11 cellular contexts compared by ENCODE assay signal in the genomic region with DNA sequence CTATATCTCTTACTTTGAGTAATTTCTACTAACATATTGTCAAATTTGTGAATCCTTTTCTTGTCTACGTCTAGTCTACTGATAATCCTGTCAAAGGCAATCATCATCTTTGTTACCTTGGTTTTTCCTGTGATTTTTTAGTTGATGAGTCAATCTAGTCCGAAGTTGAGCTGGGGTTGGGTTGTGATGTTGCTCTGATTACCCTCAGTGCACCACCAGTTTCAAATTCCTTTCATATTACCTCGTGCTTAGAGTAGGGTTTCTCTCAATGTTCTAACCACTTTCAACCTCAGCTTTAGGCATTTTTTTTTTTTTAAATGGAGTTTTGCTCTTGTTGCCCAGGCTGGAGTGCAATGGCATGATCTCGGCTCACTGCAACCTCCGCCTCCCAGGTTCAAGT.
DNase-seq lines count a peak whose midpoint lies in the region; TF ChIP-seq lines count a peak whose summit lies in the region.
"Had no signal": no experiment of that assay in that cellular context is flagged by ENCODE, and none has a peak within 500 bp of the region (broad histone marks: within the 10 kb centered on the region; RNA-seq: fewer than 3 reads in every experiment).

No MANE protein-coding gene starts in this region.

- H3K4me2 ChIP-seq in MM.1S (ENCODE audit: low read depth, low read length) = no peak overlapping the region

- H3K4me3 ChIP-seq in MM.1S (ENCODE audit: low read length) (no peak overlapping the region), epithelial cell of proximal tubule (ENCODE audit: low read depth, low read length) (no peak overlapping the region), MG63 (no peak overlapping the region)
- H3K4me3 ChIP-seq: SK-N-MC had no signal

- H3K9me2 ChIP-seq in MM.1S (replicated peaks; ENCODE audit: insufficient read depth, low read length) = no peaks in the 10 kb centered on the region

- H3K9me3 ChIP-seq in MM.1S (replicated peaks; ENCODE audit: insufficient read depth, low read length) (no peaks in the 10 kb centered on the region), MG63 (no peaks in the 10 kb centered on the region)

- no peaks in the 10 kb centered on the region for H3K79me2 ChIP-seq in MM.1S (ENCODE audit: low read length)

- TF ChIP-seq CTCF in MM.1S (IDR thresholded peaks at IDR 0.05; ENCODE audit: low read length) (no peak), epithelial cell of proximal tubule (conservative IDR thresholded peaks at IDR 0.05; ENCODE audit: low read depth, low read length) (no peak)

- no peaks in the 10 kb centered on the region for H3K4me1 ChIP-seq in MM.1S (ENCODE audit: low read length)

- peak; percentile 70 for DNase-seq in ELR (ENCODE audit: low read depth)
- DNase-seq in MM.1S = peak; percentile 9
- peak; percentile 41 for DNase-seq in epithelial cell of proximal tubule (ENCODE audit: low read depth)
- peak; percentile 81 for DNase-seq in non-pigmented ciliary epithelial cell (ENCODE audit: low read depth)
- DNase-seq in MV-4-11 (lab: John Stamatoyannopoulos, UW) = no peak
- DNase-seq in SKM-1 treated with dmso at 0.1 percent for 144 hours (lab: John Stamatoyannopoulos, UW; ENCODE audit: unreplicated experiment) = no peak
- DNase-seq in MG63 = no peak
- DNase-seq in NCI-H748 treated with DMSO at 0.1 percent for 48 hours (lab: John Stamatoyannopoulos, UW) = no peak
- DNase-seq: activated naive CD8-positive, alpha-beta T cell treated with anti-CD3 and anti-CD28 coated beads for 36 hours; effector CD8-positive, alpha-beta T cell had no signal

- no peak overlapping the region for H3K27ac ChIP-seq in MM.1S (ENCODE audit: low read length)
- H3K27ac ChIP-seq: SK-N-MC had no signal

- H3K36me3 ChIP-seq in MM.1S (replicated peaks; ENCODE audit: insufficient read depth, low read length) = no peaks in the 10 kb centered on the region
- no peaks in the 10 kb centered on the region for H3K36me3 ChIP-seq in MG63

- H4K20me1 ChIP-seq in MM.1S (ENCODE audit: insufficient read depth, low read length) = no peaks in the 10 kb centered on the region

- no peaks in the 10 kb centered on the region for H3F3A ChIP-seq in MM.1S (ENCODE audit: insufficient read depth, low read length)

- H3K9ac ChIP-seq in MM.1S (ENCODE audit: low read length) = no peak overlapping the region

- H2AFZ ChIP-seq in MM.1S (ENCODE audit: low read length) = no peak overlapping the region

- no peaks in the 10 kb centered on the region for H3K27me3 ChIP-seq in MM.1S (replicated peaks; ENCODE audit: insufficient read depth, low read length)
- H3K27me3 ChIP-seq in MG63 = no peaks in the 10 kb centered on the region

Comparison
In these comparisons a context has a peak if more than half of its experiments do, and no peak if none do; other contexts are left out.
1. DNase-seq: peak in ELR (single experiment), MM.1S (single experiment), epithelial cell of proximal tubule (single experiment) and non-pigmented ciliary epithelial cell (single experiment); none in MV-4-11 (single experiment), SKM-1 treated with dmso at 0.1 percent for 144 hours (single experiment), MG63 (single experiment) and NCI-H748 treated with DMSO at 0.1 percent for 48 hours (single experiment).